ENCODE assay signal across 1 cellular context in the genomic region with DNA sequence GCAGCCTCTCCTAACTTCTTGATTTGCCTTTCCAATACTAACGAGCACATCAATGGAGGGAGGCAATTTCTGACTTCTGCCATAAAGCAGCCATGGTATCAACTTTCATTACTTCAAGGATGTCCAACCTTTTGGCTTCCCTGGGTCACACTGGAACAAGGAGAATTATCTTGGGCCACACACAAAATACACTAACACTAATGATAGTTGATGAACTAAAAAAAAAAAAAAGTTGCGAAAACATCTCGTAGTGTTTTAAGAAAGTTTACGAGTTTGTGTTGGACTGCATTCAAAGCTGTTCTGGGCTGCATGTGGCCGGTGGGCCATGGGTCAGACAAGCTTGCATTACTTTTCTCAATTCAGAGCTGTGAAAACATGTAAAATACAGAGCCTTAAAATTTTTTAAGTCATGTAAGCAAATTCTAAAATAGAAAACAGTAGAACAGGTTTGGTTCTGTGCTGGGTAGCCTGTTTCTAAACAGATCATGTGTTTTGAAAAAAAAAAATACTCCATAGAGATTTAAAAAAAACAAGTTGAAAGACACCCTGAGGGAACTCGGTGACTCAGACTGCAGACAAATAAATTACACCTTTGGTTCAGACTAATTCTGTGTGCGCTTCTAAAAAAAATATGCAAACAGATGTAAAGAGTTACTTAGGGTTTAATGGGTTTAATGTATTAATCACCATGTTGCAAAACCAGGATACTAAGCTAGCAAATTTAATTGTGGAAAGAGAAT.
A peak's percentile ranks its signal among the peaks of the same experiment; 100 is the strongest.
TF ChIP-seq lines count a peak whose summit lies in the region.

No MANE protein-coding gene starts in this region.

TF ChIP-seq in HEK293, 187 proteins besides CTCF, POLR2A, EP300 and RAD21 (continued from another document and continues in another):
- TF ChIP-seq, protein P1, sequence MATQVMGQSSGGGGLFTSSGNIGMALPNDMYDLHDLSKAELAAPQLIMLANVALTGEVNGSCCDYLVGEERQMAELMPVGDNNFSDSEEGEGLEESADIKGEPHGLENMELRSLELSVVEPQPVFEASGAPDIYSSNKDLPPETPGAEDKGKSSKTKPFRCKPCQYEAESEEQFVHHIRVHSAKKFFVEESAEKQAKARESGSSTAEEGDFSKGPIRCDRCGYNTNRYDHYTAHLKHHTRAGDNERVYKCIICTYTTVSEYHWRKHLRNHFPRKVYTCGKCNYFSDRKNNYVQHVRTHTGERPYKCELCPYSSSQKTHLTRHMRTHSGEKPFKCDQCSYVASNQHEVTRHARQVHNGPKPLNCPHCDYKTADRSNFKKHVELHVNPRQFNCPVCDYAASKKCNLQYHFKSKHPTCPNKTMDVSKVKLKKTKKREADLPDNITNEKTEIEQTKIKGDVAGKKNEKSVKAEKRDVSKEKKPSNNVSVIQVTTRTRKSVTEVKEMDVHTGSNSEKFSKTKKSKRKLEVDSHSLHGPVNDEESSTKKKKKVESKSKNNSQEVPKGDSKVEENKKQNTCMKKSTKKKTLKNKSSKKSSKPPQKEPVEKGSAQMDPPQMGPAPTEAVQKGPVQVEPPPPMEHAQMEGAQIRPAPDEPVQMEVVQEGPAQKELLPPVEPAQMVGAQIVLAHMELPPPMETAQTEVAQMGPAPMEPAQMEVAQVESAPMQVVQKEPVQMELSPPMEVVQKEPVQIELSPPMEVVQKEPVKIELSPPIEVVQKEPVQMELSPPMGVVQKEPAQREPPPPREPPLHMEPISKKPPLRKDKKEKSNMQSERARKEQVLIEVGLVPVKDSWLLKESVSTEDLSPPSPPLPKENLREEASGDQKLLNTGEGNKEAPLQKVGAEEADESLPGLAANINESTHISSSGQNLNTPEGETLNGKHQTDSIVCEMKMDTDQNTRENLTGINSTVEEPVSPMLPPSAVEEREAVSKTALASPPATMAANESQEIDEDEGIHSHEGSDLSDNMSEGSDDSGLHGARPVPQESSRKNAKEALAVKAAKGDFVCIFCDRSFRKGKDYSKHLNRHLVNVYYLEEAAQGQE (tag by site-specific recombination; IDR thresholded peaks at IDR 0.05) = 0 out of 2 replicates have a peak, but pooled peaks have one; percentile 15
- TF ChIP-seq, protein P2, sequence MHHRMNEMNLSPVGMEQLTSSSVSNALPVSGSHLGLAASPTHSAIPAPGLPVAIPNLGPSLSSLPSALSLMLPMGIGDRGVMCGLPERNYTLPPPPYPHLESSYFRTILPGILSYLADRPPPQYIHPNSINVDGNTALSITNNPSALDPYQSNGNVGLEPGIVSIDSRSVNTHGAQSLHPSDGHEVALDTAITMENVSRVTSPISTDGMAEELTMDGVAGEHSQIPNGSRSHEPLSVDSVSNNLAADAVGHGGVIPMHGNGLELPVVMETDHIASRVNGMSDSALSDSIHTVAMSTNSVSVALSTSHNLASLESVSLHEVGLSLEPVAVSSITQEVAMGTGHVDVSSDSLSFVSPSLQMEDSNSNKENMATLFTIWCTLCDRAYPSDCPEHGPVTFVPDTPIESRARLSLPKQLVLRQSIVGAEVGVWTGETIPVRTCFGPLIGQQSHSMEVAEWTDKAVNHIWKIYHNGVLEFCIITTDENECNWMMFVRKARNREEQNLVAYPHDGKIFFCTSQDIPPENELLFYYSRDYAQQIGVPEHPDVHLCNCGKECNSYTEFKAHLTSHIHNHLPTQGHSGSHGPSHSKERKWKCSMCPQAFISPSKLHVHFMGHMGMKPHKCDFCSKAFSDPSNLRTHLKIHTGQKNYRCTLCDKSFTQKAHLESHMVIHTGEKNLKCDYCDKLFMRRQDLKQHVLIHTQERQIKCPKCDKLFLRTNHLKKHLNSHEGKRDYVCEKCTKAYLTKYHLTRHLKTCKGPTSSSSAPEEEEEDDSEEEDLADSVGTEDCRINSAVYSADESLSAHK (tag by site-specific recombination; IDR thresholded peaks at IDR 0.05) = 0 out of 2 replicates have a peak, but pooled peaks have one; percentile 21
- 0 out of 2 replicates have a peak, but pooled peaks have one; percentile 4 for TF ChIP-seq ZNF146 (tag by site-specific recombination; IDR thresholded peaks at IDR 0.05)
- TF ChIP-seq ZNF560 (tag by site-specific recombination; IDR thresholded peaks at IDR 0.05; ENCODE audit: borderline replicate concordance) = no peak
- peak; percentile 83 for TF ChIP-seq IKZF3 (tag by site-specific recombination; IDR thresholded peaks at IDR 0.05)
- peak; percentile 30 for TF ChIP-seq KLF8 (tag by site-specific recombination; IDR thresholded peaks at IDR 0.05)
- TF ChIP-seq ZBTB17 (tag by site-specific recombination; IDR thresholded peaks at IDR 0.05) = peak; percentile 30; the same call in 1 of the 2 replicates
- no peak for TF ChIP-seq ZNF701 (tag by site-specific recombination; IDR thresholded peaks at IDR 0.05)
- peak; percentile 95 for TF ChIP-seq SP7 (tag by site-specific recombination; IDR thresholded peaks at IDR 0.05)
- no peak for TF ChIP-seq ZNF585B (tag by site-specific recombination; IDR thresholded peaks at IDR 0.05)
- TF ChIP-seq, protein P3, sequence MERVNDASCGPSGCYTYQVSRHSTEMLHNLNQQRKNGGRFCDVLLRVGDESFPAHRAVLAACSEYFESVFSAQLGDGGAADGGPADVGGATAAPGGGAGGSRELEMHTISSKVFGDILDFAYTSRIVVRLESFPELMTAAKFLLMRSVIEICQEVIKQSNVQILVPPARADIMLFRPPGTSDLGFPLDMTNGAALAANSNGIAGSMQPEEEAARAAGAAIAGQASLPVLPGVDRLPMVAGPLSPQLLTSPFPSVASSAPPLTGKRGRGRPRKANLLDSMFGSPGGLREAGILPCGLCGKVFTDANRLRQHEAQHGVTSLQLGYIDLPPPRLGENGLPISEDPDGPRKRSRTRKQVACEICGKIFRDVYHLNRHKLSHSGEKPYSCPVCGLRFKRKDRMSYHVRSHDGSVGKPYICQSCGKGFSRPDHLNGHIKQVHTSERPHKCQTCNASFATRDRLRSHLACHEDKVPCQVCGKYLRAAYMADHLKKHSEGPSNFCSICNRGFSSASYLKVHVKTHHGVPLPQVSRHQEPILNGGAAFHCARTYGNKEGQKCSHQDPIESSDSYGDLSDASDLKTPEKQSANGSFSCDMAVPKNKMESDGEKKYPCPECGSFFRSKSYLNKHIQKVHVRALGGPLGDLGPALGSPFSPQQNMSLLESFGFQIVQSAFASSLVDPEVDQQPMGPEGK (tag by site-specific recombination; IDR thresholded peaks at IDR 0.05) = no peak
- no peak for TF ChIP-seq ZFHX2 (tag by site-specific recombination; conservative IDR thresholded peaks at IDR 0.05)
- peak; percentile 87 for TF ChIP-seq ZNF843 (tag by site-specific recombination; IDR thresholded peaks at IDR 0.05)
- no peak for TF ChIP-seq PRDM1 (tag by site-specific recombination; IDR thresholded peaks at IDR 0.05)
- peak; percentile 68 for TF ChIP-seq ZXDB (tag by site-specific recombination; IDR thresholded peaks at IDR 0.05)
- no peak for TF ChIP-seq ZFP3 (tag by site-specific recombination; IDR thresholded peaks at IDR 0.05; ENCODE audit: low read depth)
- no peak for TF ChIP-seq ZNF776 (tag by site-specific recombination; IDR thresholded peaks at IDR 0.05; ENCODE audit: borderline replicate concordance)
- TF ChIP-seq ZNF223 (tag by site-specific recombination; IDR thresholded peaks at IDR 0.05) = 0 out of 2 replicates have a peak, but pooled peaks have one; percentile 62
- TF ChIP-seq, protein P4, sequence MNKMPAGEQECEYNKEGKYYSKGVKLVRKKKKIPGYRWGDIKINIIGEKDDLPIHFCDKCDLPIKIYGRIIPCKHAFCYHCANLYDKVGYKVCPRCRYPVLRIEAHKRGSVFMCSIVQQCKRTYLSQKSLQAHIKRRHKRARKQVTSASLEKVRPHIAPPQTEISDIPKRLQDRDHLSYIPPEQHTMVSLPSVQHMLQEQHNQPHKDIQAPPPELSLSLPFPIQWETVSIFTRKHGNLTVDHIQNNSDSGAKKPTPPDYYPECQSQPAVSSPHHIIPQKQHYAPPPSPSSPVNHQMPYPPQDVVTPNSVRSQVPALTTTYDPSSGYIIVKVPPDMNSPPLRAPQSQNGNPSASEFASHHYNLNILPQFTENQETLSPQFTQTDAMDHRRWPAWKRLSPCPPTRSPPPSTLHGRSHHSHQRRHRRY (tag by site-specific recombination; IDR thresholded peaks at IDR 0.05) = no peak
- TF ChIP-seq, protein P5, sequence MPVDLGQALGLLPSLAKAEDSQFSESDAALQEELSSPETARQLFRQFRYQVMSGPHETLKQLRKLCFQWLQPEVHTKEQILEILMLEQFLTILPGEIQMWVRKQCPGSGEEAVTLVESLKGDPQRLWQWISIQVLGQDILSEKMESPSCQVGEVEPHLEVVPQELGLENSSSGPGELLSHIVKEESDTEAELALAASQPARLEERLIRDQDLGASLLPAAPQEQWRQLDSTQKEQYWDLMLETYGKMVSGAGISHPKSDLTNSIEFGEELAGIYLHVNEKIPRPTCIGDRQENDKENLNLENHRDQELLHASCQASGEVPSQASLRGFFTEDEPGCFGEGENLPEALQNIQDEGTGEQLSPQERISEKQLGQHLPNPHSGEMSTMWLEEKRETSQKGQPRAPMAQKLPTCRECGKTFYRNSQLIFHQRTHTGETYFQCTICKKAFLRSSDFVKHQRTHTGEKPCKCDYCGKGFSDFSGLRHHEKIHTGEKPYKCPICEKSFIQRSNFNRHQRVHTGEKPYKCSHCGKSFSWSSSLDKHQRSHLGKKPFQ (tag by site-specific recombination; IDR thresholded peaks at IDR 0.05) = peak; percentile 74
- TF ChIP-seq, protein P6, sequence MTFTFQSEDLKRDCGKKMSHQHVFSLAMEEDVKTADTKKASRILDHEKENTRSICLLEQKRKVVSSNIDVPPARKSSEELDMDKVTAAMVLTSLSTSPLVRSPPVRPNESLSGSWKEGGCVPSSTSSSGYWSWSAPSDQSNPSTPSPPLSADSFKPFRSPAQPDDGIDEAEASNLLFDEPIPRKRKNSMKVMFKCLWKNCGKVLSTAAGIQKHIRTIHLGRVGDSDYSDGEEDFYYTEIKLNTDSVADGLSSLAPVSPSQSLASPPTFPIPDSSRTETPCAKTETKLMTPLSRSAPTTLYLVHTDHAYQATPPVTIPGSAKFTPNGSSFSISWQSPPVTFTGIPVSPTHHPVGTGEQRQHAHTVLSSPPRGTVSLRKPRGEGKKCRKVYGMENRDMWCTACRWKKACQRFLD (tag by site-specific recombination; IDR thresholded peaks at IDR 0.05) = no peak
- peak; percentile 73 for TF ChIP-seq GLIS1 (tag by site-specific recombination; IDR thresholded peaks at IDR 0.05)
- no peak for TF ChIP-seq HOXA7 (CRISPR knock-in tag; IDR thresholded peaks at IDR 0.05; ENCODE audit: borderline replicate concordance)
- no peak for TF ChIP-seq ZNF530 (tag by site-specific recombination; IDR thresholded peaks at IDR 0.05; ENCODE audit: low read depth)
- TF ChIP-seq ZBTB8A (tag by site-specific recombination; IDR thresholded peaks at IDR 0.05) = peak; percentile 20; the same call in 1 of the 2 replicates
- 0 out of 2 replicates have a peak, but pooled peaks have one; percentile 51 for TF ChIP-seq KLF10 (tag by site-specific recombination; IDR thresholded peaks at IDR 0.05)
- TF ChIP-seq TRIM28 (IDR thresholded peaks at IDR 0.05; ENCODE audit: borderline replicate concordance, low read length) = peak; percentile 59; the same call in 1 of the 2 replicates
- TF ChIP-seq, protein P7, sequence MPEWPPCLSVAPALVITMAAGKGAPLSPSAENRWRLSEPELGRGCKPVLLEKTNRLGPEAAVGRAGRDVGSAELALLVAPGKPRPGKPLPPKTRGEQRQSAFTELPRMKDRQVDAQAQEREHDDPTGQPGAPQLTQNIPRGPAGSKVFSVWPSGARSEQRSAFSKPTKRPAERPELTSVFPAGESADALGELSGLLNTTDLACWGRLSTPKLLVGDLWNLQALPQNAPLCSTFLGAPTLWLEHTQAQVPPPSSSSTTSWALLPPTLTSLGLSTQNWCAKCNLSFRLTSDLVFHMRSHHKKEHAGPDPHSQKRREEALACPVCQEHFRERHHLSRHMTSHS (tag by site-specific recombination; IDR thresholded peaks at IDR 0.05) = no peak
- TF ChIP-seq, protein P8, sequence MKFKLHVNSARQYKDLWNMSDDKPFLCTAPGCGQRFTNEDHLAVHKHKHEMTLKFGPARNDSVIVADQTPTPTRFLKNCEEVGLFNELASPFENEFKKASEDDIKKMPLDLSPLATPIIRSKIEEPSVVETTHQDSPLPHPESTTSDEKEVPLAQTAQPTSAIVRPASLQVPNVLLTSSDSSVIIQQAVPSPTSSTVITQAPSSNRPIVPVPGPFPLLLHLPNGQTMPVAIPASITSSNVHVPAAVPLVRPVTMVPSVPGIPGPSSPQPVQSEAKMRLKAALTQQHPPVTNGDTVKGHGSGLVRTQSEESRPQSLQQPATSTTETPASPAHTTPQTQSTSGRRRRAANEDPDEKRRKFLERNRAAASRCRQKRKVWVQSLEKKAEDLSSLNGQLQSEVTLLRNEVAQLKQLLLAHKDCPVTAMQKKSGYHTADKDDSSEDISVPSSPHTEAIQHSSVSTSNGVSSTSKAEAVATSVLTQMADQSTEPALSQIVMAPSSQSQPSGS (tag by site-specific recombination; IDR thresholded peaks at IDR 0.05; ENCODE audit: low read depth) = no peak
- TF ChIP-seq ZNF670 (tag by site-specific recombination; IDR thresholded peaks at IDR 0.05; ENCODE audit: low read depth) = no peak
- TF ChIP-seq ZNF16 (tag by site-specific recombination; IDR thresholded peaks at IDR 0.05; ENCODE audit: low read depth) = no peak
- no peak for TF ChIP-seq ZNF169 (tag by site-specific recombination; IDR thresholded peaks at IDR 0.05)
- no peak for TF ChIP-seq ZNF138 (tag by site-specific recombination; IDR thresholded peaks at IDR 0.05; ENCODE audit: borderline replicate concordance)
- TF ChIP-seq ZNF561 (tag by site-specific recombination; IDR thresholded peaks at IDR 0.05; ENCODE audit: borderline replicate concordance) = peak; percentile 54; the same call in 1 of the 2 replicates
- TF ChIP-seq ZNF654 (tag by site-specific recombination; IDR thresholded peaks at IDR 0.05; ENCODE audit: low read depth) = no peak
- TF ChIP-seq ZBTB20 (tag by site-specific recombination; IDR thresholded peaks at IDR 0.05) = peak; percentile 54
- TF ChIP-seq OSR2 (tag by site-specific recombination; IDR thresholded peaks at IDR 0.05) = peak; percentile 66; the same call in 1 of the 2 replicates
- peak; percentile 49 for TF ChIP-seq ZNF366 (tag by site-specific recombination; conservative IDR thresholded peaks at IDR 0.05)
- TF ChIP-seq ZNF2 (tag by site-specific recombination; IDR thresholded peaks at IDR 0.05) = 0 out of 2 replicates have a peak, but pooled peaks have one; percentile 35
- TF ChIP-seq ZNF202 (tag by site-specific recombination; IDR thresholded peaks at IDR 0.05; ENCODE audit: borderline replicate concordance) = no peak
- no peak; the same call in none of the 2 replicates for TF ChIP-seq WT1 (tag by site-specific recombination; IDR thresholded peaks at IDR 0.05)
- TF ChIP-seq OVOL3 (tag by site-specific recombination; IDR thresholded peaks at IDR 0.05) = peak; percentile 52; the same call in 1 of the 2 replicates
- TF ChIP-seq, protein P9, sequence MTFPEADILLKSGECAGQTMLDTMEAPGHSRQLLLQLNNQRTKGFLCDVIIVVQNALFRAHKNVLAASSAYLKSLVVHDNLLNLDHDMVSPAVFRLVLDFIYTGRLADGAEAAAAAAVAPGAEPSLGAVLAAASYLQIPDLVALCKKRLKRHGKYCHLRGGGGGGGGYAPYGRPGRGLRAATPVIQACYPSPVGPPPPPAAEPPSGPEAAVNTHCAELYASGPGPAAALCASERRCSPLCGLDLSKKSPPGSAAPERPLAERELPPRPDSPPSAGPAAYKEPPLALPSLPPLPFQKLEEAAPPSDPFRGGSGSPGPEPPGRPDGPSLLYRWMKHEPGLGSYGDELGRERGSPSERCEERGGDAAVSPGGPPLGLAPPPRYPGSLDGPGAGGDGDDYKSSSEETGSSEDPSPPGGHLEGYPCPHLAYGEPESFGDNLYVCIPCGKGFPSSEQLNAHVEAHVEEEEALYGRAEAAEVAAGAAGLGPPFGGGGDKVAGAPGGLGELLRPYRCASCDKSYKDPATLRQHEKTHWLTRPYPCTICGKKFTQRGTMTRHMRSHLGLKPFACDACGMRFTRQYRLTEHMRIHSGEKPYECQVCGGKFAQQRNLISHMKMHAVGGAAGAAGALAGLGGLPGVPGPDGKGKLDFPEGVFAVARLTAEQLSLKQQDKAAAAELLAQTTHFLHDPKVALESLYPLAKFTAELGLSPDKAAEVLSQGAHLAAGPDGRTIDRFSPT (tag by site-specific recombination; IDR thresholded peaks at IDR 0.05) = no peak
- TF ChIP-seq GLI4 (tag by site-specific recombination; IDR thresholded peaks at IDR 0.05) = no peak
